In genomic region chr4:8893227-8893623, GRCh38 we compare ENCODE assay signal across 15 cellular contexts. TPM values are rescaled to one million over a fixed set of nuclear protein-coding genes. Genes with fewer than 3 reads are reported as not detected.
"Had no signal": no experiment of that assay in that cellular context is flagged by ENCODE, and none has a peak within 500 bp of the region (broad histone marks: within the 10 kb centered on the region; RNA-seq: fewer than 3 reads in every experiment).

No MANE protein-coding gene starts in this region.

- H3K9me3 ChIP-seq: right lobe of liver had no signal

- DNase-seq: activated CD4-positive, alpha-beta T cell treated with anti-CD3 and anti-CD28 coated beads, Interleukin-2, amount 50 U/mL, for 4 hours; activated effector memory CD4-positive, alpha-beta T cell treated with anti-CD3 and anti-CD28 coated beads, Interleukin-2, amount 50 U/mL, for 16 hours; activated T-cell treated with anti-CD3 and anti-CD28 coated beads, Interleukin-2, amount 50 U/mL, for 4 hours; anterior cingulate cortex; dorsolateral prefrontal cortex; naive B cell; occipital lobe; right lobe of liver; spleen; stimulated activated CD4-positive, alpha-beta T cell treated with anti-CD3 and anti-CD28 coated beads, Interleukin-1b, Interleukin-23, amount 100 ng/mL, for 48 hours had no signal

- H3K36me3 ChIP-seq: right lobe of liver, spleen, tibial nerve had no signal

- H3K27ac ChIP-seq: dorsolateral prefrontal cortex, right lobe of liver, spleen, tibial nerve had no signal

- FAIRE-seq: endometrium, TTC549 had no signal

- H3K4me3 ChIP-seq: right lobe of liver had no signal

RNA-seq across cellular contexts. Expression of gene HMX1, which starts 21.6 kb away (rescaled TPM):
- total RNA-seq: activated T-cell treated with anti-CD3 and anti-CD28 coated beads, Interleukin-2, amount 50 U/mL, for 4 hours; esophagus mucosa; right lobe of liver; spleen; subcutaneous adipose tissue had no signal
- polyA plus RNA-seq: spleen had no signal
